Comparison of ENCODE assay signal across 15 cellular contexts in the genomic region with DNA sequence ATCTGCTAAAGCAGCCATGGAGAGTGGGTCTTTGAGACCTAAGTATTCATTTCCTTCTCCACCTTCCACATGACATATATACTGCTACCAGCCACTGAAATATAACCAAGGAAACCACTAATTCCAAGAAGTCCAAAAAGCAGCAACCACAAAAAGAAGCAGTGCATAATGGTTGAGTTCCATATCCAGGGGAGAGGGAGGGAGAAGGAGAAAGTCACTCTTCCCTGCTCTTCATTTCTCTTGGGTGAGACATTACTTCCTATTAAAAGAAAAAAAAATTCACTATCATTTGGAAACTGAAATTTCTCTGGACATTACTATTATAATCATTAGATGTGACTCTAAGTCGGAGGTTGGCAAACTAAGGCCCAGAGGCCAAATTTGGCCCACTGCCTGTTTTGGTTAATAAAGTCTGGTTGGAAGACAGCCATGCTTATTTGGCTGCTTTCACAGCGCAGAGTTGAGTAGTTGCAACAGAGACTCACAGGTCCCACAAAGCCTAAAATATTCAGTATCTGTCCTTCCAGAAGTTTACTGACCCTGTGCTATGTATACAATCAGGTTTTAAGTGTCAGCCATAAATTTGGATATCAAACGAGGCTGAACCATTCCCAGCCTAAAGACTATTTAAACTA.
DNase-seq lines count a peak whose midpoint lies in the region; ATAC-seq, FAIRE-seq and TF ChIP-seq lines count a peak whose summit lies in the region.
"Had no signal": no experiment of that assay in that cellular context is flagged by ENCODE, and none has a peak within 500 bp of the region (broad histone marks: within the 10 kb centered on the region; RNA-seq: fewer than 3 reads in every experiment).

No MANE protein-coding gene starts in this region.

- 16 to 18% methylated on average over 3 of the region's 3 CpGs for WGBS in pancreas, 2 donors
- WGBS in suprapubic skin = 18% methylated on average over 3 of the region's 3 CpGs

- FAIRE-seq in pancreas (lab: Jason Lieb, UNC) = no peak
- FAIRE-seq: G401.6, urothelium cell line had no signal

- H3K4me1 Mint-ChIP-seq in progenitor cell of endocrine pancreas (ENCODE audit: low read depth) = no peaks in the 10 kb centered on the region
- H3K4me1 Mint-ChIP-seq: activated B cell treated with CpG ODN at 0.5 μM for 24 hours had no signal

- H3K4me3 Mint-ChIP-seq in progenitor cell of endocrine pancreas (ENCODE audit: low read depth) = no peak overlapping the region
- H3K4me3 Mint-ChIP-seq: activated B cell treated with CpG ODN at 0.5 μM for 24 hours had no signal

- H3K9me3 ChIP-seq in pancreas = no peaks in the 10 kb centered on the region
- no peaks in the 10 kb centered on the region for H3K9me3 ChIP-seq in suprapubic skin
- H3K9me3 ChIP-seq: SJCRH30 had no signal

- H3K36me3 Mint-ChIP-seq in progenitor cell of endocrine pancreas (ENCODE audit: insufficient read depth) = peaks cover 20% of the 10 kb centered on the region

- peaks cover 0 to 3% (median 0%) of the 10 kb centered on the region in 3 donors for H3K36me3 ChIP-seq in pancreas
- H3K36me3 ChIP-seq in suprapubic skin = peaks cover 10% of the 10 kb centered on the region

- no peak for TF ChIP-seq POLR2A in suprapubic skin (IDR thresholded peaks at IDR 0.05)

- H3K4me3 ChIP-seq in fibroblast of mammary gland (ENCODE audit: control insufficient read depth, low read depth, low read length) = no peak overlapping the region
- no peak overlapping the region for H3K4me3 ChIP-seq in pancreas
- H3K4me3 ChIP-seq in suprapubic skin = no peak overlapping the region
- H3K4me3 ChIP-seq: SJCRH30 had no signal

- H3K27ac Mint-ChIP-seq in progenitor cell of endocrine pancreas = no peak overlapping the region
- H3K27ac Mint-ChIP-seq: activated B cell treated with CpG ODN at 0.5 μM for 24 hours had no signal

- ATAC-seq in pancreas = peak; percentile 24 to 57 (median 42)
- no peak for ATAC-seq in GM21723 (IDR thresholded peaks at IDR 0.05; ENCODE audit: unreplicated experiment)

- peak; percentile 91 for DNase-seq in DMS 273 (lab: John Stamatoyannopoulos, UW; ENCODE audit: unreplicated experiment)
- peak; percentile 87 to 95 for DNase-seq in NCI-H446 (lab: John Stamatoyannopoulos, UW)
- peak; percentile 71 for DNase-seq in fibroblast of mammary gland (ENCODE audit: low read depth)
- peak in 3 of 6 donors; percentile 16 to 43 (median 36) for DNase-seq in pancreas
- DNase-seq in progenitor cell of endocrine pancreas (ENCODE audit: low spot score, unreplicated experiment) = no peak
- DNase-seq in mucosa of gallbladder (ENCODE audit: low spot score) = no peak
- no peak for DNase-seq in suprapubic skin (ENCODE audit: low spot score in 2 of 2)
- DNase-seq: activated B cell treated with CpG ODN at 0.5 μM for 24 hours, AML-193, NCI-H748 treated with DMSO at 0.1 percent for 48 hours, SJCRH30 had no signal

- H3K9me3 Mint-ChIP-seq in progenitor cell of endocrine pancreas (ENCODE audit: low read depth) = no peaks in the 10 kb centered on the region

- intact Hi-C loops in pancreas (cut with DNase I) = no loop called here

- H3K27ac ChIP-seq in pancreas (no peak overlapping the region), suprapubic skin (no peak overlapping the region)
- H3K27ac ChIP-seq: HL-60, SJCRH30 had no signal

- TF ChIP-seq EP300 in suprapubic skin (IDR thresholded peaks at IDR 0.05) = no peak

- TF ChIP-seq CTCF in fibroblast of mammary gland (conservative IDR thresholded peaks at IDR 0.05; ENCODE audit: control insufficient read depth, insufficient read depth, low read depth, low read length) (no peak), pancreas (IDR thresholded peaks at IDR 0.05) (no peak), progenitor cell of endocrine pancreas (IDR thresholded peaks at IDR 0.05; ENCODE audit: unreplicated experiment) (no peak), suprapubic skin (IDR thresholded peaks at IDR 0.05) (no peak)

- H3K27me3 ChIP-seq in pancreas (no peaks in the 10 kb centered on the region), suprapubic skin (no peaks in the 10 kb centered on the region)
- H3K27me3 ChIP-seq: SJCRH30 had no signal

- H3K4me1 ChIP-seq in pancreas = no peaks in the 10 kb centered on the region
- no peaks in the 10 kb centered on the region for H3K4me1 ChIP-seq in suprapubic skin
- H3K4me1 ChIP-seq: SJCRH30 had no signal

- no peaks in the 10 kb centered on the region for H3K27me3 Mint-ChIP-seq in progenitor cell of endocrine pancreas
- H3K27me3 Mint-ChIP-seq: activated B cell treated with CpG ODN at 0.5 μM for 24 hours had no signal

Comparison
In these comparisons a context has a peak if more than half of its experiments do, and no peak if none do; other contexts are left out.
1. DNase-seq: peak in DMS 273 (single experiment), NCI-H446 (2 of 2) and fibroblast of mammary gland (single experiment); none in progenitor cell of endocrine pancreas (single experiment), mucosa of gallbladder (single experiment) and suprapubic skin (0 of 2).